25 cellular contexts compared by ENCODE assay signal in the genomic region with DNA sequence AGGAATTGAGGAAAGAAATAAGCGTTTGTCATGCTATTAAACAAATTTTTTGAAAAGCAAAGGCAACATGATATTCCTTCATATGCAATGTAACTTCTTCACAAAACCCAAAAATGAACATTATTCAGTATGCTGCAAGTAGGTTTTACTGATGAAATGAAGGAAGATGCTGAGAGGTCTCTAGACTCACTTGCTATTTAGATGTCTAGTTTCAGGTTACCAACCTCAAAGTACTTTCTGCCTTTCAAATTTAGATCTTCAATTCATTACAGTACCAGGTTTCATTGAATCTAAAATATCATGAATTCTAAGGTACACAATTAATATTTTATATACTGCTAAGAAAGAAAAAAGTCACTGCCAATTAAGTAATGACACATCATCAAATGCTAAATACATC.
"Had no signal": no experiment of that assay in that cellular context is flagged by ENCODE, and none has a peak within 500 bp of the region (broad histone marks: within the 10 kb centered on the region; RNA-seq: fewer than 3 reads in every experiment).

No MANE protein-coding gene starts in this region.

- H3K9me3 Mint-ChIP-seq: endodermal cell, mesothelial cell of epicardium, natural killer cell had no signal

- H3K27me3 Mint-ChIP-seq: progenitor cell of endocrine pancreas had no signal

- H3K36me3 ChIP-seq: lower lobe of right lung, pancreas, stomach, thoracic aorta, transverse colon had no signal

- H3K27me3 ChIP-seq: hepatocyte, pancreas, stomach, transverse colon had no signal

- H3K4me2 ChIP-seq: hepatocyte had no signal

- H2AFZ ChIP-seq: hepatocyte had no signal

- H3K4me1 ChIP-seq: pancreas, transverse colon had no signal

- DNase-seq: effector CD4-positive, alpha-beta T cell; endodermal cell; erythroblast; foreskin melanocyte; head of caudate nucleus; kidney; left cardiac atrium; left ventricle myocardium inferior; lower lobe of right lung; natural killer cell; nucleus accumbens; pancreas; right cardiac atrium; small intestine; stimulated activated CD4-positive, alpha-beta T cell treated with anti-CD3 and anti-CD28 coated beads, Interleukin-12 subunit alpha, Interleukin-12 subunit beta, amount 100 ng/mL, for 4 hours; stimulated activated naive CD4-positive, alpha-beta T cell; stomach; substantia nigra; transverse colon had no signal

- ATAC-seq: left cardiac atrium, lower lobe of right lung, natural killer cell, pancreas, right cardiac atrium had no signal

- H3K27ac Mint-ChIP-seq: endodermal cell, memory B cell, mesothelial cell of epicardium, natural killer cell had no signal

- H3K27ac ChIP-seq: hepatocyte, left ventricle myocardium inferior, lower lobe of right lung, pancreas, stomach, thoracic aorta, transverse colon had no signal

- H3K4me1 Mint-ChIP-seq: endodermal cell, memory B cell, natural killer cell had no signal

- H3K36me3 Mint-ChIP-seq: natural killer cell had no signal

- H3K9me3 ChIP-seq: left ventricle myocardium inferior, lower lobe of right lung, pancreas, stomach, thoracic aorta, transverse colon had no signal

- H3K4me3 ChIP-seq: hepatocyte, left ventricle myocardium inferior, lower lobe of right lung, pancreas, stomach, thoracic aorta, transverse colon had no signal

- H3K4me3 Mint-ChIP-seq: endodermal cell, memory B cell, mesothelial cell of epicardium, natural killer cell, neural crest cell had no signal
